In genomic region chr16:88497561-88498420, GRCh38 we compare ENCODE assay signal across 1 cellular context.
TF ChIP-seq lines count a peak whose summit lies in the region.

No MANE protein-coding gene starts in this region.

TF ChIP-seq in HepG2, 621 proteins besides CTCF, POLR2A, EP300 and RAD21:
- TF ChIP-seq PRPF4 (IDR thresholded peaks at IDR 0.05; ENCODE audit: low read depth, low read length, poor library complexity, severe bottlenecking) (peak; percentile 42), GMEB2 (CRISPR knock-in tag; IDR thresholded peaks at IDR 0.05; ENCODE audit: low read depth) (no peak), AGO2 (optimal IDR thresholded peaks at IDR 0.05; ENCODE audit: low read depth, low read length) (peak; percentile 4), ZNF629 (CRISPR knock-in tag; conservative IDR thresholded peaks at IDR 0.05) (peak; percentile 70), ZFYVE20 (CRISPR knock-in tag; IDR thresholded peaks at IDR 0.05; ENCODE audit: borderline replicate concordance, low read depth) (0 out of 2 replicates have a peak, but pooled peaks have one; percentile 11), TCF12 (IDR thresholded peaks at IDR 0.05) (no peak), TCF12 (CRISPR knock-in tag; IDR thresholded peaks at IDR 0.05) (no peak), ZNF547 (CRISPR knock-in tag; IDR thresholded peaks at IDR 0.05) (no peak), SATB2 (CRISPR knock-in tag; IDR thresholded peaks at IDR 0.05) (no peak)
